In the genomic region with DNA sequence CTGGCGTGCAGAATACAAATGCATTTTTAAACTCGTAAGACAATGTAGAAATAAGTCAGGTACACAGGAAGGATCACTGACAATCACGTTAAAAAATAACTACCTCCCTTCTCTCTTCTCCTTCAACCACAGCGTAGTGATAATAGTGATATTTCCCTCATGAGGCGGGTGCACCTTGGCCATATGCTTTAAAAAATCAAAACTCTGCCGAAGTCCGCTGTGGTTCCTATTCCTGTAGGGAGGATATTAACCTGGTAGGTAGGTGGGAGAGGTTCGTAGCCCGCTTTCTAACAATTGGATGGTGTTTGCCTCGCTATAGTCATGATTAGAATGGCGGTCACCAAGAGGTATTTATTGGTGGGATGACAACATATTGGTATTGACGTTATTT, we compare ENCODE assay signal across 1 cellular context.
TF ChIP-seq lines count a peak whose summit lies in the region.

No MANE protein-coding gene starts in this region.

TF ChIP-seq in GM23338, 12 proteins besides CTCF, POLR2A, EP300 and RAD21 (continued from another document):
- TF ChIP-seq, protein P1, sequence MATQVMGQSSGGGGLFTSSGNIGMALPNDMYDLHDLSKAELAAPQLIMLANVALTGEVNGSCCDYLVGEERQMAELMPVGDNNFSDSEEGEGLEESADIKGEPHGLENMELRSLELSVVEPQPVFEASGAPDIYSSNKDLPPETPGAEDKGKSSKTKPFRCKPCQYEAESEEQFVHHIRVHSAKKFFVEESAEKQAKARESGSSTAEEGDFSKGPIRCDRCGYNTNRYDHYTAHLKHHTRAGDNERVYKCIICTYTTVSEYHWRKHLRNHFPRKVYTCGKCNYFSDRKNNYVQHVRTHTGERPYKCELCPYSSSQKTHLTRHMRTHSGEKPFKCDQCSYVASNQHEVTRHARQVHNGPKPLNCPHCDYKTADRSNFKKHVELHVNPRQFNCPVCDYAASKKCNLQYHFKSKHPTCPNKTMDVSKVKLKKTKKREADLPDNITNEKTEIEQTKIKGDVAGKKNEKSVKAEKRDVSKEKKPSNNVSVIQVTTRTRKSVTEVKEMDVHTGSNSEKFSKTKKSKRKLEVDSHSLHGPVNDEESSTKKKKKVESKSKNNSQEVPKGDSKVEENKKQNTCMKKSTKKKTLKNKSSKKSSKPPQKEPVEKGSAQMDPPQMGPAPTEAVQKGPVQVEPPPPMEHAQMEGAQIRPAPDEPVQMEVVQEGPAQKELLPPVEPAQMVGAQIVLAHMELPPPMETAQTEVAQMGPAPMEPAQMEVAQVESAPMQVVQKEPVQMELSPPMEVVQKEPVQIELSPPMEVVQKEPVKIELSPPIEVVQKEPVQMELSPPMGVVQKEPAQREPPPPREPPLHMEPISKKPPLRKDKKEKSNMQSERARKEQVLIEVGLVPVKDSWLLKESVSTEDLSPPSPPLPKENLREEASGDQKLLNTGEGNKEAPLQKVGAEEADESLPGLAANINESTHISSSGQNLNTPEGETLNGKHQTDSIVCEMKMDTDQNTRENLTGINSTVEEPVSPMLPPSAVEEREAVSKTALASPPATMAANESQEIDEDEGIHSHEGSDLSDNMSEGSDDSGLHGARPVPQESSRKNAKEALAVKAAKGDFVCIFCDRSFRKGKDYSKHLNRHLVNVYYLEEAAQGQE (IDR thresholded peaks at IDR 0.05; ENCODE audit: unreplicated experiment) = no peak
- TF ChIP-seq, protein P2, sequence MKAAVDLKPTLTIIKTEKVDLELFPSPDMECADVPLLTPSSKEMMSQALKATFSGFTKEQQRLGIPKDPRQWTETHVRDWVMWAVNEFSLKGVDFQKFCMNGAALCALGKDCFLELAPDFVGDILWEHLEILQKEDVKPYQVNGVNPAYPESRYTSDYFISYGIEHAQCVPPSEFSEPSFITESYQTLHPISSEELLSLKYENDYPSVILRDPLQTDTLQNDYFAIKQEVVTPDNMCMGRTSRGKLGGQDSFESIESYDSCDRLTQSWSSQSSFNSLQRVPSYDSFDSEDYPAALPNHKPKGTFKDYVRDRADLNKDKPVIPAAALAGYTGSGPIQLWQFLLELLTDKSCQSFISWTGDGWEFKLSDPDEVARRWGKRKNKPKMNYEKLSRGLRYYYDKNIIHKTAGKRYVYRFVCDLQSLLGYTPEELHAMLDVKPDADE (IDR thresholded peaks at IDR 0.05) = no peak
